ENCODE assay signal across 13 cellular contexts in genomic region chrX:13226214-13226613, GRCh38.
"Had no signal": no experiment of that assay in that cellular context is flagged by ENCODE, and none has a peak within 500 bp of the region (broad histone marks: within the 10 kb centered on the region; RNA-seq: fewer than 3 reads in every experiment).

No MANE protein-coding gene starts in this region.

- H3K27me3 ChIP-seq: neutrophil, ovary had no signal

- DNase-seq: cortex of kidney; effector memory CD4-positive, alpha-beta T cell; heart left ventricle; hippocampal formation; naive thymus-derived CD8-positive, alpha-beta T cell; ovary; right cardiac atrium; stimulated activated CD4-positive, alpha-beta T cell treated with anti-CD3 and anti-CD28 coated beads, Interleukin-2, amount 100 ng/mL, for 48 hours; stimulated activated naive CD4-positive, alpha-beta T cell treated with Interleukin-2 at 50 U/mL for 16 hours; trophoblast cell had no signal

- H3K9me3 ChIP-seq: heart left ventricle, neutrophil, ovary had no signal

- H3K4me2 ChIP-seq: smooth muscle cell had no signal

- ATAC-seq: esophagus mucosa; heart left ventricle; naive thymus-derived CD8-positive, alpha-beta T cell; right cardiac atrium had no signal

- H3K4me3 ChIP-seq: heart left ventricle, ovary, smooth muscle cell had no signal

- H3K36me3 ChIP-seq: heart left ventricle, neutrophil, ovary had no signal

- H3K27ac ChIP-seq: heart left ventricle, neutrophil, ovary had no signal
